10 cellular contexts compared by ENCODE assay signal in the genomic region with DNA sequence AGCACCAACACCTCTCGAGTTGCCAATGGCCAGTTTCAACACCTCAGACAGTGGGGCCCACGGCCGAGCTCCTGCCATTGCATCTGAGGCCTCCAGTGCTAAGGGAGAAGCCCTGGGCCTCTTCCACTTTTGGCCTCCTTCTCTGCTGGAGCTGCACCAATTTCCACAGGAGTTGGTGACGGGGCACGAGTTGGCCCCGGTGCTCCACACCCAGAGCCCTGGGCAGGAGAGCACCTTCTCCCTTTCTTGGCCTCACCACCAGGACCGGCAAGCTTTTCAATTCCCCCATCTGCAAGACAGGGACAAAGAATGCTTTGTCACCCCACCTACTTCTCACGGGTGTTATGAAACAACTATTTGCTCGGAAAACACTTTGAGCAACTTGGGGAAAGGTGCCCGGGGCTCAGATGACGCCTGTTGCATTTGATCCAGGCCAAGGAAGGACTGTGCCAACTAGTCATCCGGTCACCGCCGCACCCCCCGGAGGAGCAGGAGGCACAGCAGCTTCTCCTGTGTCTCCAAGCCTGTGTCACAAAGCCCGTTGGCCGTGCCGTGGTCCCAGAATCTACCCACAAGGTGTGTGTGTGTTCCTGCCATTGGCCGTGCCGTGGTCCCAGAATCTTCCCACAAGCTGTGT. TPM values are rescaled to one million over a fixed set of nuclear protein-coding genes. Genes with fewer than 3 reads are reported as not detected.
DNase-seq lines count a peak whose midpoint lies in the region; ATAC-seq and TF ChIP-seq lines count a peak whose summit lies in the region.
"Had no signal": no experiment of that assay in that cellular context is flagged by ENCODE, and none has a peak within 500 bp of the region (broad histone marks: within the 10 kb centered on the region; RNA-seq: fewer than 3 reads in every experiment).

No MANE protein-coding gene starts in this region.

- POLR2A ChIA-PET in OCI-LY7 (lab: Charles Lee) = interaction anchor here (0.6 to 1.4 kb wide), 6 partner anchors 8 to 1335 kb away, joined by 3 to 5 read pairs (median 4); no protein-coding TSS in a partner anchor
- POLR2A ChIA-PET in naive thymus-derived CD8-positive, alpha-beta T cell (lab: Charles Lee) = no interaction called here

- H2AFZ ChIP-seq in OCI-LY7 (ENCODE audit: low read length) = 0 out of 2 replicates have a peak overlapping the region, but pooled peaks have one; percentile 94

- H3K27me3 ChIP-seq in esophagus muscularis mucosa = no peaks in the 10 kb centered on the region

- peaks cover 0 to 35% (median 5%) of the 10 kb centered on the region in 4 donors for H3K4me1 Mint-ChIP-seq in naive thymus-derived CD8-positive, alpha-beta T cell

- CTCF ChIA-PET in OCI-LY7 (lab: Charles Lee; ENCODE audit: unreplicated experiment) = no interaction called here

- no peak for TF ChIP-seq POLR2A in esophagus muscularis mucosa (IDR thresholded peaks at IDR 0.05; ENCODE audit: low read depth)

- no peaks in the 10 kb centered on the region for H3K36me3 Mint-ChIP-seq in naive thymus-derived CD8-positive, alpha-beta T cell
- H3K36me3 Mint-ChIP-seq: CD4-positive, CD25-positive, alpha-beta regulatory T cell had no signal

- BruUV-seq in OCI-LY7 (replicated peaks; lab: Mats Ljungman, UMichigan) = no TSS peak

- H3K9me3 ChIP-seq in OCI-LY7 (ENCODE audit: low read length) (no peaks in the 10 kb centered on the region), esophagus muscularis mucosa (no peaks in the 10 kb centered on the region)

- H3K79me2 ChIP-seq in OCI-LY7 (ENCODE audit: insufficient read depth, low read depth, low read length) = no peaks in the 10 kb centered on the region

- H3K9me3 Mint-ChIP-seq in naive thymus-derived CD8-positive, alpha-beta T cell = no peaks in the 10 kb centered on the region
- H3K9me3 Mint-ChIP-seq: CD4-positive, CD25-positive, alpha-beta regulatory T cell had no signal

- H3K4me1 ChIP-seq in OCI-LY7 (ENCODE audit: insufficient read depth, low read length, poor library complexity, severe bottlenecking) = peaks cover 52% of the 10 kb centered on the region
- peaks cover 58 to 66% (median 64%) of the 10 kb centered on the region in 4 donors for H3K4me1 ChIP-seq in esophagus muscularis mucosa

- peaks cover 0 to 2% (median 0%) of the 10 kb centered on the region in 5 donors for H3K27me3 Mint-ChIP-seq in naive thymus-derived CD8-positive, alpha-beta T cell

- H3K27ac ChIP-seq in OCI-LY7 (ENCODE audit: low read depth, low read length, poor library complexity, severe bottlenecking) (no peak overlapping the region), esophagus muscularis mucosa (replicated peaks in 1 of 4) (peak overlapping the region; percentile 83 to 89 (median 84))

- no peak for TF ChIP-seq CTCF in AG10803 (conservative IDR thresholded peaks at IDR 0.05; ENCODE audit: low read length)
- no peak for TF ChIP-seq CTCF in OCI-LY7 (conservative IDR thresholded peaks at IDR 0.05; ENCODE audit: low read length)
- no peak for TF ChIP-seq CTCF in esophagus muscularis mucosa (IDR thresholded peaks at IDR 0.05)

- no peak overlapping the region for H3K4me3 Mint-ChIP-seq in naive thymus-derived CD8-positive, alpha-beta T cell

- WGBS in esophagus muscularis mucosa = 77% methylated on average over 20 of the region's 20 CpGs

- peak; percentile 60 for DNase-seq in AG10803 (ENCODE audit: low read depth)
- no peak for DNase-seq in OCI-LY7 (ENCODE audit: low spot score)
- DNase-seq in esophagus muscularis mucosa (ENCODE audit: extremely low spot score) = no peak
- peak in 31 of 56 donors; percentile 11 to 69 (median 41) for DNase-seq in nucleus accumbens (lab: John Stamatoyannopoulos, UW)
- no peak for DNase-seq in NCI-H1417 (lab: John Stamatoyannopoulos, UW)
- no peak for DNase-seq in naive thymus-derived CD8-positive, alpha-beta T cell
- no peak for DNase-seq in NCI-H524 (lab: John Stamatoyannopoulos, UW)
- DNase-seq: activated naive CD4-positive, alpha-beta T cell; CD4-positive, CD25-positive, alpha-beta regulatory T cell had no signal

- H3K27ac Mint-ChIP-seq in naive thymus-derived CD8-positive, alpha-beta T cell = peak overlapping the region in 2 of 10 donors; percentile 32 to 48

- H3K9me2 ChIP-seq in OCI-LY7 (ENCODE audit: insufficient read depth, low read length) = no peaks in the 10 kb centered on the region

- H3K36me3 ChIP-seq in OCI-LY7 (ENCODE audit: insufficient read depth, low read length) (no peaks in the 10 kb centered on the region), esophagus muscularis mucosa (no peaks in the 10 kb centered on the region)

- peak overlapping the region; percentile 61; the same call in 1 of the 2 replicates for H3K4me2 ChIP-seq in OCI-LY7 (ENCODE audit: low read length)

- no peak for TF ChIP-seq EP300 in esophagus muscularis mucosa (IDR thresholded peaks at IDR 0.05)

- no peak for ATAC-seq in HG03108 (IDR thresholded peaks at IDR 0.05; ENCODE audit: unreplicated experiment)
- no peak for ATAC-seq in naive thymus-derived CD8-positive, alpha-beta T cell

- H4K20me1 ChIP-seq in OCI-LY7 (ENCODE audit: insufficient read depth, low read length) = no peaks in the 10 kb centered on the region

- H3K4me3 ChIP-seq in AG10803 (ENCODE audit: low read length) = no peak overlapping the region
- H3K4me3 ChIP-seq in OCI-LY7 (ENCODE audit: low read depth, low read length, poor library complexity, severe bottlenecking) = no peak overlapping the region
- no peak overlapping the region for H3K4me3 ChIP-seq in esophagus muscularis mucosa

- intact Hi-C loops in OCI-LY7 (cut with micrococcal nuclease; ENCODE audit: unreplicated experiment) = no loop called here
- intact Hi-C loops in esophagus muscularis mucosa (cut with DNase I) = loop anchor here (5.0 kb wide), 2 partner anchors 71 to 456 kb away; no protein-coding TSS in a partner anchor

RNA-seq across cellular contexts. Expression of a gene that starts 55.2 kb away (rescaled TPM):
- 68.5 and 76.7 TPM in 2 replicates for total RNA-seq in OCI-LY7 (2014; rRNA removed; shearing (Covaris generic))
- total RNA-seq in OCI-LY7 (2022) (133 and 156 TPM in 2 replicates), esophagus muscularis mucosa (10 to 100 TPM; 59.7 to 94.3 (median 86.3) TPM)
- total RNA-seq in naive thymus-derived CD8-positive, alpha-beta T cell = 100 to 1,000 TPM; 104 to 111 TPM
- polyA plus RNA-seq in naive thymus-derived CD8-positive, alpha-beta T cell = 10 to 100 TPM; 56.6 to 67.0 (median 60.7) TPM

Comparison
In these comparisons a context has a peak if more than half of its experiments do, and no peak if none do; other contexts are left out.
1. DNase-seq: peak in AG10803 (single experiment) and nucleus accumbens (31 of 56); none in OCI-LY7 (single experiment), esophagus muscularis mucosa (single experiment), NCI-H1417 (0 of 3), naive thymus-derived CD8-positive, alpha-beta T cell (0 of 10) and NCI-H524 (0 of 2).